9 cellular contexts compared by ENCODE assay signal in the genomic region with DNA sequence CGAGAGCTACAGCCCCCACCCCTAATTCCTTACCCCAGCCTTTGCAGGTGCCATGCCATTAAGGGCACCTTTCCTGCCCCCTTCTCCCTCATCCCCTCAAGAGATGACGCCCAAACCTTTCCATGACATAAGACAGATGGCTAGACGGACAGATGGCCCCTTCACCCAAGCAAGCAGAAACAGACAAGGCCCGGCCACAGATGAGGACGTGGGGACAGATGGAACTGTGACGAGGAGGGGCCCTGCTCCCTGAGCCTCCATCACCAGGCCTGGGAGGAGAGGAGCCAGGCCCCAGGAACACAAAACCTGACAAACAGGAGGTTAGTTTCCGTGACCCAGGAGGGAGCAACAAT. TPM values are rescaled to one million over a fixed set of nuclear protein-coding genes. Genes with fewer than 3 reads are reported as not detected.
DNase-seq lines count a peak whose midpoint lies in the region; ATAC-seq and TF ChIP-seq lines count a peak whose summit lies in the region.
"Had no signal": no experiment of that assay in that cellular context is flagged by ENCODE, and none has a peak within 500 bp of the region (broad histone marks: within the 10 kb centered on the region; RNA-seq: fewer than 3 reads in every experiment).

No MANE protein-coding gene starts in this region.

- H3K27ac ChIP-seq in heart left ventricle (peak overlapping the region in 11 of 12 donors; percentile 17 to 90 (median 72)), coronary artery (peak overlapping the region; percentile 67 to 86), uterus (peak overlapping the region; percentile 55 to 68)
- H3K27ac ChIP-seq in CD4-positive, alpha-beta memory T cell (ENCODE audit: low read depth, low read length): no peak overlapping the region

- POLR2A ChIA-PET in CD4-positive, alpha-beta memory T cell (lab: Charles Lee; ENCODE audit: partially characterized antibody): no interaction called here

- H3K4me3 Mint-ChIP-seq in nephron progenitor cell: peak overlapping the region; percentile 28
- H3K4me3 Mint-ChIP-seq in CD4-positive, alpha-beta memory T cell: peak overlapping the region in 3 of 8 donors; percentile 22 to 49 (median 41)

- H3K27me3 Mint-ChIP-seq in nephron progenitor cell (ENCODE audit: low read depth, poor library complexity): peaks cover 13% of the 10 kb centered on the region
- peaks cover 17 to 20% of the 10 kb centered on the region in 2 donors for H3K27me3 Mint-ChIP-seq in CD4-positive, alpha-beta memory T cell

- CTCF ChIA-PET in CD4-positive, alpha-beta memory T cell (lab: Charles Lee; ENCODE audit: partially characterized antibody): interaction anchor here (1.7 kb wide), 1 partner anchor 120 kb away, joined by 4 read pairs; no protein-coding TSS in a partner anchor

- H3K9me3 ChIP-seq in heart left ventricle (no peaks in the 10 kb centered on the region), uterus (no peaks in the 10 kb centered on the region)
- no peaks in the 10 kb centered on the region for H3K9me3 ChIP-seq in CD4-positive, alpha-beta memory T cell (ENCODE audit: control insufficient read depth in 1 of 2, low read length in 2 of 2)
- H3K9me3 ChIP-seq: HAP-1 had no signal

- no peaks in the 10 kb centered on the region for H3K36me3 Mint-ChIP-seq in nephron progenitor cell (ENCODE audit: low read depth)
- no peaks in the 10 kb centered on the region for H3K36me3 Mint-ChIP-seq in CD4-positive, alpha-beta memory T cell

- H3K4me1 ChIP-seq in heart left ventricle (peaks cover 0 to 80% (median 54%) of the 10 kb centered on the region in 12 donors), uterus (peaks cover 8 to 20% of the 10 kb centered on the region in 2 donors)
- H3K4me1 ChIP-seq in CD4-positive, alpha-beta memory T cell (ENCODE audit: insufficient read depth, low read length): peaks cover 11% of the 10 kb centered on the region
- H3K4me1 ChIP-seq: HAP-1 had no signal

- 31 to 43% (median 34%) methylated on average over 7 of the region's 7 CpGs for WGBS in heart left ventricle, 4 donors

- H3K36me3 ChIP-seq in heart left ventricle (peaks cover 0 to 6% (median 0%) of the 10 kb centered on the region in 9 donors), uterus (no peaks in the 10 kb centered on the region)
- no peaks in the 10 kb centered on the region for H3K36me3 ChIP-seq in CD4-positive, alpha-beta memory T cell (ENCODE audit: insufficient read depth, low read length)
- H3K36me3 ChIP-seq: HAP-1 had no signal

- H3K27ac Mint-ChIP-seq in nephron progenitor cell: no peak overlapping the region
- peak overlapping the region in 1 of 7 donors; percentile 30 for H3K27ac Mint-ChIP-seq in CD4-positive, alpha-beta memory T cell

- TF ChIP-seq CTCF in heart left ventricle (IDR thresholded peaks at IDR 0.05) (no peak), coronary artery (IDR thresholded peaks at IDR 0.05) (no peak), nephron progenitor cell (IDR thresholded peaks at IDR 0.05) (no peak), uterus (IDR thresholded peaks at IDR 0.05) (no peak), omental fat pad (IDR thresholded peaks at IDR 0.05) (no peak)

- no peaks in the 10 kb centered on the region for H3K9me3 Mint-ChIP-seq in nephron progenitor cell
- peaks cover 0 to 1% (median 0%) of the 10 kb centered on the region in 8 donors for H3K9me3 Mint-ChIP-seq in CD4-positive, alpha-beta memory T cell

- peaks cover 0 to 4% (median 0%) of the 10 kb centered on the region in 9 donors for H3K27me3 ChIP-seq in heart left ventricle
- no peaks in the 10 kb centered on the region for H3K27me3 ChIP-seq in uterus
- peaks cover 5% of the 10 kb centered on the region for H3K27me3 ChIP-seq in CD4-positive, alpha-beta memory T cell (ENCODE audit: insufficient read depth, low read length)

- H3K4me1 Mint-ChIP-seq in nephron progenitor cell: peaks cover 45% of the 10 kb centered on the region
- peaks cover 5 to 13% (median 10%) of the 10 kb centered on the region in 4 donors for H3K4me1 Mint-ChIP-seq in CD4-positive, alpha-beta memory T cell

- no peak for ATAC-seq in heart left ventricle
- ATAC-seq in Right ventricle myocardium superior (ENCODE audit: poor library complexity): no peak
- ATAC-seq in omental fat pad (ENCODE audit: low FRiP score): no peak

- TF ChIP-seq POLR2A in heart left ventricle (IDR thresholded peaks at IDR 0.05) (no peak), uterus (IDR thresholded peaks at IDR 0.05) (no peak)

- H3K4me3 ChIP-seq in heart left ventricle (peak overlapping the region in 9 of 12 donors; percentile 30 to 56 (median 45)), coronary artery (peak overlapping the region; percentile 59), uterus (no peak overlapping the region)
- no peak overlapping the region for H3K4me3 ChIP-seq in CD4-positive, alpha-beta memory T cell (ENCODE audit: low read length in 2 of 2)
- H3K4me3 ChIP-seq: HAP-1 had no signal

- intact Hi-C loops in heart left ventricle (cut with DNase I) (loop anchor here in 6 of 10 donors (5.0 to 10.0 kb wide), 6 partner anchors 33 to 395 kb away; partner anchors contain the start of gene COL16A1 (in 1 of the 6)), Right ventricle myocardium superior (cut with DNase I) (loop anchor here (10.0 kb wide), 1 partner anchor 395 kb away; no protein-coding TSS in a partner anchor), uterus (cut with DNase I; ENCODE audit: low total_unique reads) (loop anchor here (5.0 kb wide), 1 partner anchor 118 kb away; no protein-coding TSS in a partner anchor)
- intact Hi-C loops in CD4-positive, alpha-beta memory T cell (cut with micrococcal nuclease): no loop called here

- DNase-seq in heart left ventricle: no peak
- DNase-seq in Right ventricle myocardium superior: no peak
- DNase-seq in coronary artery (ENCODE audit: low spot score): no peak
- DNase-seq in nephron progenitor cell: no peak
- DNase-seq in uterus: no peak
- no peak for DNase-seq in omental fat pad (ENCODE audit: low spot score)
- no peak for DNase-seq in CD4-positive, alpha-beta memory T cell
- DNase-seq in OCI-M1 (lab: John Stamatoyannopoulos, UW): no peak

RNA-seq across cellular contexts. Expression of gene PEF1, which starts 24.7 kb away (rescaled TPM):
- 10 to 100 TPM; 32.2 to 55.4 (median 42.4) TPM for total RNA-seq in heart left ventricle
- polyA plus RNA-seq in heart left ventricle: 100 to 1,000 TPM in 1 of 2 donors, 10 to 100 TPM in 1; 36.1 to 106 TPM
- 31.1 TPM for total RNA-seq in Right ventricle myocardium superior
- total RNA-seq in uterus: 10 to 100 TPM; 48.4 to 72.1 (median 61.9) TPM
- 10 to 100 TPM; 54.7 to 73.5 (median 67.3) TPM for total RNA-seq in omental fat pad
- 10 to 100 TPM; 39.1 to 41.7 TPM for total RNA-seq in CD4-positive, alpha-beta memory T cell
- polyA plus RNA-seq in CD4-positive, alpha-beta memory T cell: 100 to 1,000 TPM in 1 of 2 donors, 10 to 100 TPM in 1; 84.7 to 124 TPM

RNA-seq across cellular contexts. Expression of gene COL16A1, which starts 34.4 kb away (rescaled TPM):
- total RNA-seq in heart left ventricle: 10 to 100 TPM; 10.1 to 24.1 (median 13.1) TPM
- polyA plus RNA-seq in heart left ventricle: 10 to 100 TPM in 1 of 2 donors, 1 to 10 TPM in 1; 7.5 to 15.8 TPM
- total RNA-seq in Right ventricle myocardium superior: 10.9 TPM
- total RNA-seq in uterus: 100 to 1,000 TPM in 3 of 4 donors, 10 to 100 TPM in 1; 76.5 to 292 (median 177) TPM
- 10 to 100 TPM; 17.4 to 69.2 (median 21.7) TPM for total RNA-seq in omental fat pad
- total RNA-seq in CD4-positive, alpha-beta memory T cell: not detected
- polyA plus RNA-seq in CD4-positive, alpha-beta memory T cell: not detected

RNA-seq across cellular contexts. Expression of gene HCRTR1, which starts 51.9 kb away (rescaled TPM):
- total RNA-seq in heart left ventricle (under 1 TPM in 5 of 9 donors, not detected in 4; 0.21 to 0.82 (median 0.30) TPM), Right ventricle myocardium superior (0.46 TPM), uterus (not detected), omental fat pad (1 to 10 TPM in 1 of 4 donors, not detected in 3; 1.6 TPM)
- polyA plus RNA-seq in heart left ventricle: under 1 TPM; 0.24 to 0.50 TPM
- total RNA-seq in CD4-positive, alpha-beta memory T cell: not detected
- polyA plus RNA-seq in CD4-positive, alpha-beta memory T cell: not detected

Comparison
In these comparisons a context has a peak if more than half of its experiments do, and no peak if none do; other contexts are left out.
1. H3K4me3 ChIP-seq: peak in heart left ventricle (9 of 12) and coronary artery (single experiment); none in uterus (0 of 2) and CD4-positive, alpha-beta memory T cell (0 of 2).